Comparison of ENCODE assay signal across 1 cellular context in genomic region chr12:55607821-55608602, GRCh38.
TF ChIP-seq lines count a peak whose summit lies in the region.

No MANE protein-coding gene starts in this region.

TF ChIP-seq in GM12878, 131 proteins besides CTCF, POLR2A, EP300 and RAD21:
- TF ChIP-seq HDGF (IDR thresholded peaks at IDR 0.05), result no peak
- 0 out of 2 replicates have a peak, but pooled peaks have one; percentile 17 for TF ChIP-seq RUNX3 (IDR thresholded peaks at IDR 0.05; ENCODE audit: low read length)
- no peak for TF ChIP-seq ZNF217 (IDR thresholded peaks at IDR 0.05)
